ENCODE assay signal across 2 cellular contexts in genomic region chr1:40653851-40654537, GRCh38.
A peak's percentile ranks its signal among the peaks of the same experiment; 100 is the strongest.
TF ChIP-seq lines count a peak whose summit lies in the region.

No MANE protein-coding gene starts in this region.

TF ChIP-seq in GM23338, 12 proteins besides CTCF, POLR2A, EP300 and RAD21:
- TF ChIP-seq CREB1 (CRISPR knock-in tag; IDR thresholded peaks at IDR 0.05; ENCODE audit: low read depth) (peak; percentile 2; the same call in 1 of the 2 replicates), ETS1 (IDR thresholded peaks at IDR 0.05) (no peak), ZNF331 (CRISPR knock-in tag; IDR thresholded peaks at IDR 0.05; ENCODE audit: low read depth) (no peak), ZNF114 (CRISPR knock-in tag; IDR thresholded peaks at IDR 0.05) (no peak)
- TF ChIP-seq, protein P1, sequence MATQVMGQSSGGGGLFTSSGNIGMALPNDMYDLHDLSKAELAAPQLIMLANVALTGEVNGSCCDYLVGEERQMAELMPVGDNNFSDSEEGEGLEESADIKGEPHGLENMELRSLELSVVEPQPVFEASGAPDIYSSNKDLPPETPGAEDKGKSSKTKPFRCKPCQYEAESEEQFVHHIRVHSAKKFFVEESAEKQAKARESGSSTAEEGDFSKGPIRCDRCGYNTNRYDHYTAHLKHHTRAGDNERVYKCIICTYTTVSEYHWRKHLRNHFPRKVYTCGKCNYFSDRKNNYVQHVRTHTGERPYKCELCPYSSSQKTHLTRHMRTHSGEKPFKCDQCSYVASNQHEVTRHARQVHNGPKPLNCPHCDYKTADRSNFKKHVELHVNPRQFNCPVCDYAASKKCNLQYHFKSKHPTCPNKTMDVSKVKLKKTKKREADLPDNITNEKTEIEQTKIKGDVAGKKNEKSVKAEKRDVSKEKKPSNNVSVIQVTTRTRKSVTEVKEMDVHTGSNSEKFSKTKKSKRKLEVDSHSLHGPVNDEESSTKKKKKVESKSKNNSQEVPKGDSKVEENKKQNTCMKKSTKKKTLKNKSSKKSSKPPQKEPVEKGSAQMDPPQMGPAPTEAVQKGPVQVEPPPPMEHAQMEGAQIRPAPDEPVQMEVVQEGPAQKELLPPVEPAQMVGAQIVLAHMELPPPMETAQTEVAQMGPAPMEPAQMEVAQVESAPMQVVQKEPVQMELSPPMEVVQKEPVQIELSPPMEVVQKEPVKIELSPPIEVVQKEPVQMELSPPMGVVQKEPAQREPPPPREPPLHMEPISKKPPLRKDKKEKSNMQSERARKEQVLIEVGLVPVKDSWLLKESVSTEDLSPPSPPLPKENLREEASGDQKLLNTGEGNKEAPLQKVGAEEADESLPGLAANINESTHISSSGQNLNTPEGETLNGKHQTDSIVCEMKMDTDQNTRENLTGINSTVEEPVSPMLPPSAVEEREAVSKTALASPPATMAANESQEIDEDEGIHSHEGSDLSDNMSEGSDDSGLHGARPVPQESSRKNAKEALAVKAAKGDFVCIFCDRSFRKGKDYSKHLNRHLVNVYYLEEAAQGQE (IDR thresholded peaks at IDR 0.05; ENCODE audit: unreplicated experiment): peak; percentile 86

TF ChIP-seq in H1, 55 proteins besides CTCF, POLR2A, EP300 and RAD21:
- TF ChIP-seq POU5F1 (IDR thresholded peaks at IDR 0.05; ENCODE audit: low read depth, low read length): no peak
- peak; percentile 33 for TF ChIP-seq ASH2L (IDR thresholded peaks at IDR 0.05; ENCODE audit: low read length)
- TF ChIP-seq CTBP2 (IDR thresholded peaks at IDR 0.05; ENCODE audit: borderline replicate concordance, insufficient read depth, insufficient read length, low read length): no peak
- TF ChIP-seq SAP30 (IDR thresholded peaks at IDR 0.05; ENCODE audit: insufficient read depth, insufficient replicate concordance, low read length): no peak
- TF ChIP-seq SIX5 (IDR thresholded peaks at IDR 0.05; ENCODE audit: low read depth, low read length): no peak
- TF ChIP-seq SIRT6 (IDR thresholded peaks at IDR 0.05; ENCODE audit: low read length): no peak
- no peak for TF ChIP-seq CBX5 (IDR thresholded peaks at IDR 0.05; ENCODE audit: low read depth, low read length)
- TF ChIP-seq TCF12 (IDR thresholded peaks at IDR 0.05; ENCODE audit: low read depth, low read length): no peak
- TF ChIP-seq SRF (IDR thresholded peaks at IDR 0.05; ENCODE audit: low read depth, low read length): no peak
- no peak for TF ChIP-seq BCL11A (IDR thresholded peaks at IDR 0.05; ENCODE audit: low read depth in 2 of 2, low read length in 2 of 2)
- no peak for TF ChIP-seq RNF2 (IDR thresholded peaks at IDR 0.05; ENCODE audit: borderline replicate concordance, low read depth, low read length, missing control alignments, poor library complexity, severe bottlenecking)
- no peak for TF ChIP-seq BACH1 (IDR thresholded peaks at IDR 0.05; ENCODE audit: low read length)
- no peak for TF ChIP-seq JUN (IDR thresholded peaks at IDR 0.05; ENCODE audit: low read depth, low read length)
- TF ChIP-seq NANOG (IDR thresholded peaks at IDR 0.05; ENCODE audit: insufficient read depth, low read depth, low read length, poor library complexity, severe bottlenecking): no peak
- TF ChIP-seq KDM1A (IDR thresholded peaks at IDR 0.05; ENCODE audit: borderline replicate concordance, low read length): no peak
- peak; percentile 61 to 81; a peak in 1 of 4 replicates for TF ChIP-seq SIN3A (conservative IDR thresholded peaks at IDR 0.05 in 1 of 2, IDR thresholded peaks at IDR 0.05 in 1 of 2; ENCODE audit: low read depth in 1 of 2, low read length in 2 of 2)
- TF ChIP-seq KDM4A (IDR thresholded peaks at IDR 0.05; ENCODE audit: low read depth, low read length, severe bottlenecking): peak; percentile 70
- TF ChIP-seq RXRA (IDR thresholded peaks at IDR 0.05; ENCODE audit: insufficient read depth, low read depth, low read length): no peak
- TF ChIP-seq RBBP5 (IDR thresholded peaks at IDR 0.05; ENCODE audit: borderline replicate concordance, low read depth, low read length): peak; percentile 57; the same call in 1 of the 2 replicates
- no peak for TF ChIP-seq TAF1 (IDR thresholded peaks at IDR 0.05; ENCODE audit: low read depth, low read length)
- no peak for TF ChIP-seq RFX5 (IDR thresholded peaks at IDR 0.05; ENCODE audit: borderline replicate concordance, low read depth, low read length)
